14 cellular contexts compared by ENCODE assay signal in genomic region chr11:79414644-79415317, GRCh38. TPM values are rescaled to one million over a fixed set of nuclear protein-coding genes. Genes with fewer than 3 reads are reported as not detected.
A peak's percentile ranks its signal among the peaks of the same experiment; 100 is the strongest.
DNase-seq lines count a peak whose midpoint lies in the region; ATAC-seq and TF ChIP-seq lines count a peak whose summit lies in the region.
"Had no signal": no experiment of that assay in that cellular context is flagged by ENCODE, and none has a peak within 500 bp of the region (broad histone marks: within the 10 kb centered on the region; RNA-seq: fewer than 3 reads in every experiment).

No MANE protein-coding gene starts in this region.

- H3K27me3 ChIP-seq in MG63: no peaks in the 10 kb centered on the region

- TF ChIP-seq CTCF in choroid plexus epithelial cell (conservative IDR thresholded peaks at IDR 0.05; ENCODE audit: low read depth, low read length) (no peak), WTC11 (IDR thresholded peaks at IDR 0.05) (no peak)

- no peak for ATAC-seq in WTC11
- ATAC-seq: activated naive CD4-positive, alpha-beta T cell treated with anti-CD3 and anti-CD28 coated beads, Interleukin-2, amount 50 U/mL, for 72 hours had no signal

- POLR2A ChIA-PET in WTC11 (lab: Charles Lee): interaction anchor here (0.9 kb wide), 1 partner anchor 15 kb away, joined by 3 read pairs; no protein-coding TSS in a partner anchor
- POLR2A ChIA-PET in activated CD4-positive, alpha-beta T cell treated with anti-CD3 and anti-CD28 coated beads, Interleukin-2, amount 10 ng/mL, durations not matched to agents 7 days and 5 days (lab: Charles Lee): no interaction called here

- peak; percentile 75 for DNase-seq in A172 (ENCODE audit: low spot score)
- DNase-seq in MG63: peak; percentile 64
- peak; percentile 70 for DNase-seq in choroid plexus epithelial cell (ENCODE audit: low read depth)
- DNase-seq in medulla oblongata (ENCODE audit: extremely low spot score): peak; percentile 27
- DNase-seq in GF-D8 (lab: John Stamatoyannopoulos, UW): no peak
- no peak for DNase-seq in cerebellar nuclear complex (lab: John Stamatoyannopoulos, UW)
- DNase-seq in WTC11 (ENCODE audit: low spot score): no peak
- no peak for DNase-seq in activated CD4-positive, alpha-beta T cell treated with anti-CD3 and anti-CD28 coated beads, Interleukin-2, amount 10 ng/mL, durations not matched to agents 7 days and 5 days
- DNase-seq: GDM1, NCI-H2029 had no signal

- H3K4me3 ChIP-seq in MG63: no peak overlapping the region
- no peak overlapping the region for H3K4me3 ChIP-seq in choroid plexus epithelial cell (ENCODE audit: low read depth, low read length)

- H3K4me1 Mint-ChIP-seq in WTC11: peaks cover 11% of the 10 kb centered on the region
- no peaks in the 10 kb centered on the region for H3K4me1 Mint-ChIP-seq in activated CD4-positive, alpha-beta T cell treated with anti-CD3 and anti-CD28 coated beads, Interleukin-2, amount 10 ng/mL, durations not matched to agents 7 days and 5 days
- H3K4me1 Mint-ChIP-seq: IgD-negative memory B cell had no signal

- peaks cover 12% of the 10 kb centered on the region for H3K36me3 Mint-ChIP-seq in WTC11
- H3K36me3 Mint-ChIP-seq in activated CD4-positive, alpha-beta T cell treated with anti-CD3 and anti-CD28 coated beads, Interleukin-2, amount 10 ng/mL, durations not matched to agents 7 days and 5 days (ENCODE audit: low read depth): no peaks in the 10 kb centered on the region

- peaks cover 3% of the 10 kb centered on the region; the same call in 1 of the 2 replicates for H3K27me3 Mint-ChIP-seq in WTC11 (ENCODE audit: low read depth)
- H3K27me3 Mint-ChIP-seq in activated CD4-positive, alpha-beta T cell treated with anti-CD3 and anti-CD28 coated beads, Interleukin-2, amount 10 ng/mL, durations not matched to agents 7 days and 5 days: no peaks in the 10 kb centered on the region
- H3K27me3 Mint-ChIP-seq: stimulated activated naive CD8-positive, alpha-beta T cell treated with anti-CD3 and anti-CD28 coated beads, Interleukin-15, Interleukin-2, amounts not matched to agents 100 ng/mL and 50 ng/mL, for 24 hours had no signal

- no peaks in the 10 kb centered on the region for H3K9me3 ChIP-seq in MG63

- peaks cover 16% of the 10 kb centered on the region for H3K9me3 Mint-ChIP-seq in WTC11
- H3K9me3 Mint-ChIP-seq in activated CD4-positive, alpha-beta T cell treated with anti-CD3 and anti-CD28 coated beads, Interleukin-2, amount 10 ng/mL, durations not matched to agents 7 days and 5 days: no peaks in the 10 kb centered on the region

- H3K27ac Mint-ChIP-seq in WTC11: no peak overlapping the region
- H3K27ac Mint-ChIP-seq in activated CD4-positive, alpha-beta T cell treated with anti-CD3 and anti-CD28 coated beads, Interleukin-2, amount 10 ng/mL, durations not matched to agents 7 days and 5 days: no peak overlapping the region
- H3K27ac Mint-ChIP-seq: activated naive CD4-positive, alpha-beta T cell treated with anti-CD3 and anti-CD28 coated beads, Interleukin-2, amount 50 U/mL, for 72 hours; IgD-negative memory B cell; stimulated activated naive CD8-positive, alpha-beta T cell treated with anti-CD3 and anti-CD28 coated beads, Interleukin-15, Interleukin-2, amounts not matched to agents 100 ng/mL and 50 ng/mL, for 24 hours had no signal

- H3K4me3 Mint-ChIP-seq in WTC11: no peak overlapping the region
- no peak overlapping the region for H3K4me3 Mint-ChIP-seq in activated CD4-positive, alpha-beta T cell treated with anti-CD3 and anti-CD28 coated beads, Interleukin-2, amount 10 ng/mL, durations not matched to agents 7 days and 5 days
- H3K4me3 Mint-ChIP-seq: IgD-negative memory B cell; neural crest cell; stimulated activated naive CD8-positive, alpha-beta T cell treated with anti-CD3 and anti-CD28 coated beads, Interleukin-15, Interleukin-2, amounts not matched to agents 100 ng/mL and 50 ng/mL, for 24 hours had no signal

- CTCF ChIA-PET in WTC11 (lab: Charles Lee): interaction anchor here (5.5 kb wide), 1 partner anchor 14 kb away, joined by 38 read pairs; no protein-coding TSS in a partner anchor
- CTCF ChIA-PET in activated CD4-positive, alpha-beta T cell treated with anti-CD3 and anti-CD28 coated beads, Interleukin-2, amount 10 ng/mL, durations not matched to agents 7 days and 5 days (lab: Charles Lee): no interaction called here

- no peaks in the 10 kb centered on the region for H3K36me3 ChIP-seq in MG63

TF ChIP-seq in WTC11, 78 proteins besides CTCF, POLR2A, EP300 and RAD21:
- no peak for TF ChIP-seq ZBTB43 (CRISPR knock-in tag; IDR thresholded peaks at IDR 0.05)
- no peak for TF ChIP-seq RELA (CRISPR knock-in tag; IDR thresholded peaks at IDR 0.05; ENCODE audit: borderline replicate concordance)
- TF ChIP-seq ZNF232 (CRISPR knock-in tag; IDR thresholded peaks at IDR 0.05): no peak
- no peak for TF ChIP-seq IRF1 (CRISPR knock-in tag; IDR thresholded peaks at IDR 0.05)
- TF ChIP-seq PREB (CRISPR knock-in tag; IDR thresholded peaks at IDR 0.05; ENCODE audit: borderline replicate concordance): no peak

RNA-seq across cellular contexts. Expression of gene TENM4, which starts 26.0 kb away (rescaled TPM):
- 0.19 and 0.91 TPM in 2 replicates for total RNA-seq in A172 (2014; rRNA removed; shearing (Covaris generic))
- total RNA-seq in MG63 (2014; rRNA removed; shearing (Covaris generic); ENCODE audit: low replicate concordance): not detected in 2 replicates
- 17.2 to 25.0 TPM (median 18.1 TPM) in 3 replicates for total RNA-seq in WTC11 (2021)
- total RNA-seq in activated CD4-positive, alpha-beta T cell treated with anti-CD3 and anti-CD28 coated beads, Interleukin-2, amount 10 ng/mL, durations not matched to agents 7 days and 5 days: not detected
- total RNA-seq: activated naive CD4-positive, alpha-beta T cell treated with anti-CD3 and anti-CD28 coated beads, Interleukin-2, amount 50 U/mL, for 72 hours had no signal

Comparison
In these comparisons a context has a peak if more than half of its experiments do, and no peak if none do; other contexts are left out.
1. DNase-seq: peak in A172 (single experiment), MG63 (single experiment), choroid plexus epithelial cell (single experiment) and medulla oblongata (single experiment); none in GF-D8 (single experiment), cerebellar nuclear complex (0 of 2), WTC11 (single experiment) and activated CD4-positive, alpha-beta T cell treated with anti-CD3 and anti-CD28 coated beads, Interleukin-2, amount 10 ng/mL, durations not matched to agents 7 days and 5 days (single experiment).